Comparison of ENCODE assay signal across 8 cellular contexts in genomic region chr1:152036316-152037216, GRCh38. TPM values are rescaled to one million over a fixed set of nuclear protein-coding genes. Genes with fewer than 3 reads are reported as not detected.
DNase-seq lines count a peak whose midpoint lies in the region; ATAC-seq, FAIRE-seq and TF ChIP-seq lines count a peak whose summit lies in the region.

Gene S100A11, minus strand, starts transcription at chr1:152037004. Its CDS starts 89 bp downstream, at chr1:152036915.

- peak within 1 kb of the TSS; percentile 81 for H3K4me2 ChIP-seq in hepatocyte

- no peaks in the 10 kb centered on the region for H3K9me3 Mint-ChIP-seq in IgD-negative memory B cell

- H4K20me1 ChIP-seq in hepatocyte (ENCODE audit: insufficient read depth, poor library complexity, severe bottlenecking): no peaks in the 10 kb centered on the region

- in situ Hi-C loops in astrocyte of the cerebellum (cut with HindIII; ENCODE audit: low sequenced_read_pairs): no loop called here

- H3K4me1 ChIP-seq in hepatocyte (ENCODE audit: insufficient read depth) (peaks cover 17% of the 10 kb centered on the region), sigmoid colon (peaks cover 0 to 30% (median 27%) of the 10 kb centered on the region in 4 donors)

- peak within 1 kb of the TSS; percentile 65 for H2AFZ ChIP-seq in hepatocyte

- peaks cover 3% of the 10 kb centered on the region for H3K27me3 Mint-ChIP-seq in IgD-negative memory B cell

- H3K4me3 Mint-ChIP-seq in IgD-negative memory B cell: peak within 1 kb of the TSS; percentile 88 to 96 (median 95)

- peak; percentile 92 for DNase-seq in AG08395 (ENCODE audit: low spot score)
- DNase-seq in GM19239 (ENCODE audit: insufficient read length, low spot score): peak; percentile 35
- peak; percentile 65 for DNase-seq in T1000 (lab: John Stamatoyannopoulos, UW)
- peak; percentile 64 for DNase-seq in astrocyte of the cerebellum (ENCODE audit: low read depth)
- peak; percentile 96 for DNase-seq in hepatocyte (ENCODE audit: low spot score)
- peak; percentile 95 for DNase-seq in sigmoid colon

- H3K36me3 ChIP-seq in hepatocyte (replicated peaks; ENCODE audit: insufficient read depth, low read depth) (no peaks in the 10 kb centered on the region), sigmoid colon (peaks cover 0 to 22% (median 22%) of the 10 kb centered on the region in 4 donors)

- no peaks in the 10 kb centered on the region for H3K9me3 ChIP-seq in hepatocyte (ENCODE audit: low read depth)
- H3K9me3 ChIP-seq in sigmoid colon: no peaks in the 10 kb centered on the region

- H3K4me1 Mint-ChIP-seq in IgD-negative memory B cell: peaks cover 24 to 35% (median 25%) of the 10 kb centered on the region in 3 donors

- H3K9me2 ChIP-seq in hepatocyte (replicated peaks; ENCODE audit: insufficient read depth): no peaks in the 10 kb centered on the region

- TF ChIP-seq CTCF in astrocyte of the cerebellum (IDR thresholded peaks at IDR 0.05; ENCODE audit: low read depth, low read length, missing control alignments) (no peak), hepatocyte (IDR thresholded peaks at IDR 0.05; ENCODE audit: poor library complexity) (no peak), sigmoid colon (IDR thresholded peaks at IDR 0.05) (no peak)

- H3K27ac Mint-ChIP-seq in IgD-negative memory B cell: peak within 1 kb of the TSS; percentile 82 to 95 (median 92)

- TF ChIP-seq EP300 in sigmoid colon (IDR thresholded peaks at IDR 0.05): peak in 1 of 4 donors; percentile 16

- no peak for ATAC-seq in GM18873 (IDR thresholded peaks at IDR 0.05; ENCODE audit: low FRiP score, unreplicated experiment)

- H3K79me2 ChIP-seq in hepatocyte: peaks cover 26% of the 10 kb centered on the region

- intact Hi-C loops in sigmoid colon (cut with DNase I): loop anchor here (1.0 kb wide), 1 partner anchor 11 kb away; no protein-coding TSS in a partner anchor

- TF ChIP-seq POLR2A in sigmoid colon (IDR thresholded peaks at IDR 0.05): peak; percentile 69 to 91

- H3K27ac ChIP-seq in hepatocyte (peak within 1 kb of the TSS; percentile 100), sigmoid colon (peak within 1 kb of the TSS; percentile 82 to 92 (median 89))

- whole genome bisulfite sequencing in hepatocyte (ENCODE audit: low lambda C conversion rate, missing lambda C conversion rate): under 1% methylated on average over 44 of the region's 52 CpGs
- WGBS in sigmoid colon, 2 donors: 0% methylated on average over 52 of the region's 52 CpGs

- FAIRE-seq in GM19239 (lab: Jason Lieb, UNC): peak; percentile 67

- H3K4me3 ChIP-seq in astrocyte of the cerebellum (ENCODE audit: low read depth, low read length) (peak within 1 kb of the TSS; percentile 90), hepatocyte (peak within 1 kb of the TSS; percentile 84), sigmoid colon (peak within 1 kb of the TSS; percentile 50 to 69 (median 60))

- H3K36me3 Mint-ChIP-seq in IgD-negative memory B cell: no peaks in the 10 kb centered on the region

- no peaks in the 10 kb centered on the region for H3K27me3 ChIP-seq in hepatocyte
- H3K27me3 ChIP-seq in sigmoid colon: no peaks in the 10 kb centered on the region

RNA-seq across cellular contexts. Expression of gene S100A11, which starts in this region (rescaled TPM):
- 140 TPM for polyA plus RNA-seq in IgD-negative memory B cell
- 258 and 295 TPM in 2 replicates for total RNA-seq in hepatocyte
- 1,491 and 1,531 TPM in 2 replicates for polyA plus RNA-seq in hepatocyte
- total RNA-seq in sigmoid colon: 100 to 1,000 TPM in 3 of 4 donors, 10 to 100 TPM in 1; 92.6 to 156 (median 109) TPM
- polyA plus RNA-seq in sigmoid colon: 100 to 1,000 TPM; 371 to 633 (median 478) TPM

Comparison
In these comparisons a context has a peak if more than half of its experiments do, and no peak if none do; other contexts are left out.
1. DNase-seq: peak in every context shown above with its lines; median percentile 96 in hepatocyte; 95 in sigmoid colon; 92 in AG08395; 65 in T1000; 64 in astrocyte of the cerebellum; 35 in GM19239.